Comparison of ENCODE assay signal across 19 cellular contexts in the genomic region with DNA sequence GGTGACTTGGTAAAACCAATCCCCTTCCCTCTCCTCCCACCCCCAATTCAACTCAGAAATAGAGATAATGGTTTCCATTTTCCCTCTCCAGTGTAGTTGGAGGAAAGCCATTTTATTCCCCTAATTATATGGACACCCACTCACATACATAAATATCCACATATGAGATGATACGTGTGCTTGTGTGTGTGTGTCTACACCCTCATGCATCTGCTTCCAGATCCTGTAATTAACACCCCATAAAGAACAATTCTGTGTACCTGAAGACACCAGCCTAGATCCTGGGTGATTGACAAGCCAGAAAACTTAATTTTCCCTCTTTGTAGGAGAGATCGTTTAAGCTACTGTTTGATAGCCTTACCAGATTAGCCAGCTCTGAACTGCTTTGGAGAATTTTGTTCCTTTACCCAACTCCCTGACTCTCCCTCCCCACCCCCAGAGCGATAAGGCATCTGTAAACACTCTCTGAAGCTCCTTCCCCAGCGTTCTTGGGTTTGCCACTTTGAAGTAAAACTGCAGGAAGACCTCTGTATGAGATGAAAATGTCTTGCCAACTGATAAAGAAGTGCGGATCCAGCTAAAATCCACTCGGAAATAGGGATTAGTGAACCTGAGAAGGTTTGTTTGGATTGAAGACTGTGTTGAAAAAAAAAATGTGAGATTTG.
"Had no signal": no experiment of that assay in that cellular context is flagged by ENCODE, and none has a peak within 500 bp of the region (broad histone marks: within the 10 kb centered on the region; RNA-seq: fewer than 3 reads in every experiment).

No MANE protein-coding gene starts in this region.

- H3K4me3 ChIP-seq: esophagus squamous epithelium, prostate gland, testis had no signal

- H3K9me3 Mint-ChIP-seq: activated naive CD4-positive, alpha-beta T cell treated with anti-CD3 and anti-CD28 coated beads, Interleukin-2, amount 50 U/mL, for 24 hours; dendritic cell treated with granulocyte-macrophage colony-stimulating factor and Interleukin-4, amounts not matched to agents 40 ng/mL and 50 ng/mL, for 4 days; immature natural killer cell; natural killer cell treated with Interleukin-12 subunit alpha and Interleukin-12 subunit beta and Interleukin-15 and Interleukin-18, amount 100 ng/mL, for 72 hours; stimulated activated memory B cell treated with anti-CD40 and anti-IgM and Interleukin-4, amounts not matched to agents 10 μg/mL and 1 μg/mL and 100 μg/mL, for 72 hours had no signal

- DNase-seq: activated CD4-positive, alpha-beta T cell treated with anti-CD3 and anti-CD28 coated beads, Interleukin-2, amount 50 U/mL, for 4 hours; activated gamma-delta T cell; effector CD8-positive, alpha-beta T cell; esophagus squamous epithelium; immature natural killer cell; mesenchymal stem cell; right cardiac atrium; stimulated activated CD4-positive, alpha-beta T cell treated with anti-CD3 and anti-CD28 coated beads, Interleukin-15, amount 100 ng/mL, for 24 hours; stimulated activated CD4-positive, alpha-beta T cell treated with anti-CD3 and anti-CD28 coated beads, Interleukin-4, amount 100 ng/mL, for 1 hour; SW 1271; T-helper 2 cell; testis; WERI-Rb-1 had no signal

- H3K4me1 Mint-ChIP-seq: activated naive CD4-positive, alpha-beta T cell treated with anti-CD3 and anti-CD28 coated beads, Interleukin-2, amount 50 U/mL, for 24 hours; stimulated activated memory B cell treated with anti-CD40 and anti-IgM and Interleukin-4, amounts not matched to agents 10 μg/mL and 1 μg/mL and 100 μg/mL, for 72 hours had no signal

- H3K36me3 Mint-ChIP-seq: activated naive CD4-positive, alpha-beta T cell treated with anti-CD3 and anti-CD28 coated beads, Interleukin-2, amount 50 U/mL, for 24 hours; immature natural killer cell; natural killer cell treated with Interleukin-12 subunit alpha and Interleukin-12 subunit beta and Interleukin-15 and Interleukin-18, amount 100 ng/mL, for 72 hours; stimulated activated memory B cell treated with anti-CD40 and anti-IgM and Interleukin-4, amounts not matched to agents 10 μg/mL and 1 μg/mL and 100 μg/mL, for 72 hours; type B pancreatic cell had no signal

- H3K4me3 Mint-ChIP-seq: activated naive CD4-positive, alpha-beta T cell treated with anti-CD3 and anti-CD28 coated beads, Interleukin-2, amount 50 U/mL, for 24 hours; dendritic cell treated with granulocyte-macrophage colony-stimulating factor and Interleukin-4, amounts not matched to agents 40 ng/mL and 50 ng/mL, for 4 days; immature natural killer cell; natural killer cell treated with Interleukin-12 subunit alpha and Interleukin-12 subunit beta and Interleukin-15 and Interleukin-18, amount 100 ng/mL, for 72 hours; stimulated activated memory B cell treated with anti-CD40 and anti-IgM and Interleukin-4, amounts not matched to agents 10 μg/mL and 1 μg/mL and 100 μg/mL, for 72 hours; type B pancreatic cell had no signal

- ATAC-seq: natural killer cell treated with Interleukin-12 subunit alpha and Interleukin-12 subunit beta and Interleukin-15 and Interleukin-18, amount 100 ng/mL, for 72 hours; right cardiac atrium; stimulated activated memory B cell treated with anti-CD40 and anti-IgM and Interleukin-4, amounts not matched to agents 10 μg/mL and 1 μg/mL and 100 μg/mL, for 72 hours had no signal

- H3K36me3 ChIP-seq: esophagus squamous epithelium, prostate gland, WERI-Rb-1 had no signal

- H3K4me1 ChIP-seq: esophagus squamous epithelium, prostate gland, testis had no signal

- H3K27me3 ChIP-seq: testis had no signal

- H3K27ac ChIP-seq: esophagus squamous epithelium, prostate gland, testis, WERI-Rb-1 had no signal

- H3K27ac Mint-ChIP-seq: activated naive CD4-positive, alpha-beta T cell treated with anti-CD3 and anti-CD28 coated beads, Interleukin-2, amount 50 U/mL, for 24 hours; dendritic cell treated with granulocyte-macrophage colony-stimulating factor and Interleukin-4, amounts not matched to agents 40 ng/mL and 50 ng/mL, for 4 days; immature natural killer cell; natural killer cell treated with Interleukin-12 subunit alpha and Interleukin-12 subunit beta and Interleukin-15 and Interleukin-18, amount 100 ng/mL, for 72 hours; stimulated activated memory B cell treated with anti-CD40 and anti-IgM and Interleukin-4, amounts not matched to agents 10 μg/mL and 1 μg/mL and 100 μg/mL, for 72 hours; type B pancreatic cell had no signal

- H3K9me3 ChIP-seq: esophagus squamous epithelium, prostate gland, testis had no signal
